ENCODE assay signal across 10 cellular contexts in the genomic region with DNA sequence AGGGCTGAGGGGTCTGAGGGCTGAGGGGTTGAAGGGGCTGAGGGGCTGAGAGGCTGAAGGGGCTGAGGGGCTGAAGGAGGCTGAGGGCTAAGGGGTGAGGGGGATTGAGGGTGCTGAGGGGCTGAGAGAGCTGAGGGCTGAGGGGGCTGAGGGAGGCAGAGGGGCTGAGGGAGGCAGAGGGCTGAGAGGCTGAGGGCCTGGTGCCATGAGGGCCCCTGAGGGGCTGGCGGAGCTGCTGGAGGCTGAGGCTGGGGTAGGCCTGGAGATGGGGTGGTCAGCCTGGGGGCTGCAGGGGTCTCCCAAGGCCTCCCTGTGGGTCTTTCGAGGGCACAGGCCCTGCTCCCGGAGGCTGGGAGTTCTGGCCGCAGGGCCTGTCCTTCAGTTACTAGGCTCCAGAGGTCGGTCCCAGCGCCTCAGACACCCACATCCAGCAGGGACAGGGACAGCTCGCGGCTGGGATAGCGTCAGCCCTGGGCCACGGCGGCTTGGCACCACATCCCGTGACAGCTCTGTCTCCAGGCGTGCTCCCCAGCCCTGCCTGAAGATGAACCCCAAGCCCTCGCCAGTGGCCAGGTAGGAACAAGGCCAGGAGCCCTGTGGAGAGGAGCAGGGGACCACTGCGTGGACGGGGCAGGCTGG. TPM values are rescaled to one million over a fixed set of nuclear protein-coding genes. Genes with fewer than 3 reads are reported as not detected.
DNase-seq lines count a peak whose midpoint lies in the region; ATAC-seq, FAIRE-seq and TF ChIP-seq lines count a peak whose summit lies in the region.
"Had no signal": no experiment of that assay in that cellular context is flagged by ENCODE, and none has a peak within 500 bp of the region (broad histone marks: within the 10 kb centered on the region; RNA-seq: fewer than 3 reads in every experiment).

No MANE protein-coding gene starts in this region.

- H3K36me3 ChIP-seq in H7 (replicated peaks; ENCODE audit: control insufficient read depth, insufficient read depth, low read length): no peaks in the 10 kb centered on the region
- H3K36me3 ChIP-seq in H1 (ENCODE audit: control insufficient read depth in 2 of 4, insufficient read depth in 4 of 4, low read length in 3 of 4): no peaks in the 10 kb centered on the region
- no peaks in the 10 kb centered on the region for H3K36me3 ChIP-seq in parathyroid adenoma (ENCODE audit: control insufficient read depth, insufficient read depth, low read length)

- BruUV-seq in Calu3 (replicated peaks; lab: Mats Ljungman, UMichigan): no TSS peak

- H4K91ac ChIP-seq in H1 (replicated peaks; ENCODE audit: insufficient read length, low read length): no peak overlapping the region

- no peak for TF ChIP-seq POLR2A in H1 (IDR thresholded peaks at IDR 0.05; ENCODE audit: control extremely low read depth in 1 of 2, low read depth in 2 of 2, low read length in 2 of 2)

- no peaks in the 10 kb centered on the region for H4K20me1 ChIP-seq in H1 (replicated peaks in 1 of 2; ENCODE audit: control insufficient read depth in 1 of 2, insufficient read depth in 2 of 2, low read length in 2 of 2)

- H2BK12ac ChIP-seq in H1 (ENCODE audit: low read depth, low read length): peak overlapping the region; percentile 29; the same call in 1 of the 2 replicates

- POLR2A ChIA-PET in H1 (lab: Charles Lee; ENCODE audit: partially characterized antibody): interaction anchor here (0.6 to 17.9 kb wide), 7 partner anchors 11 to 113 kb away, joined by 3 to 327 read pairs (median 4); a partner anchor contains a TSS

- H3K9ac ChIP-seq in H1 (replicated peaks in 1 of 4; ENCODE audit: extremely low read depth in 1 of 4, low read depth in 3 of 4, low read length in 3 of 4) (peak overlapping the region in 1 of 4 experiments; percentile 29; a peak in 2 of 7 replicates), parathyroid adenoma (no peak overlapping the region)

- H2BK120ac ChIP-seq in H1 (replicated peaks; ENCODE audit: low read depth, low read length): no peak overlapping the region

- no peak overlapping the region for H3K14ac ChIP-seq in H1 (ENCODE audit: insufficient read length)

- no peak for TF ChIP-seq EP300 in H1 (IDR thresholded peaks at IDR 0.05; ENCODE audit: borderline replicate concordance in 1 of 2, low read depth in 2 of 2, low read length in 2 of 2)

- no peaks in the 10 kb centered on the region for H3K79me1 ChIP-seq in H1 (ENCODE audit: low read depth, low read length)

- no peak for FAIRE-seq in H1 (lab: Jason Lieb, UNC)

- DNase-seq in Calu3 (no peak), H7 (peak; percentile 80), H1 (ENCODE audit: low read depth in 1 of 2, low spot score in 2 of 2) (no peak), NCI-H2196 (lab: John Stamatoyannopoulos, UW; ENCODE audit: unreplicated experiment) (no peak), NCI-H1417 (lab: John Stamatoyannopoulos, UW) (no peak), NCI-H524 treated with DMSO at 0.1 percent for 48 hours (lab: John Stamatoyannopoulos, UW) (no peak)
- DNase-seq: DMS153, PC-9 had no signal

- H2AFZ ChIP-seq in H1 (ENCODE audit: low read length) (peak overlapping the region; percentile 12; the same call in 1 of the 2 replicates), parathyroid adenoma (peak overlapping the region; percentile 98)
- H2AFZ ChIP-seq: PC-9 had no signal

- 0 out of 2 replicates have a peak overlapping the region, but pooled peaks have one; percentile 16 for H2BK15ac ChIP-seq in H1 (ENCODE audit: low read length)

- 71% methylated on average over 13 of the region's 16 CpGs; no CpG with 5 or more reads in 1 of the 2 experiments for WGBS in H1 (ENCODE audit: extremely low coverage in 1 of 2, insufficient coverage in 1 of 2, insufficient read length in 1 of 2, insufficient replicate concordance in 2 of 2, low coverage in 1 of 2, low lambda C conversion rate in 2 of 2, missing lambda C conversion rate in 1 of 2), 2 experiments

- CTCF ChIA-PET in Calu3 (lab: Charles Lee) (interaction anchor here (0.7 to 1.3 kb wide), 4 partner anchors 11 to 1092 kb away, joined by 4 to 6 read pairs (median 4); no protein-coding TSS in a partner anchor), H1 (lab: Charles Lee; ENCODE audit: partially characterized antibody) (interaction anchor here (0.5 to 2.3 kb wide), 7 partner anchors 10 to 136 kb away, joined by 3 to 10 read pairs (median 4); a partner anchor contains a TSS)

- H2AK5ac ChIP-seq in H1 (ENCODE audit: low read depth, low read length): no peak overlapping the region

- no peak overlapping the region for H3K27ac Mint-ChIP-seq in Calu3 (ENCODE audit: unreplicated experiment)

- no peaks in the 10 kb centered on the region for H3K9me3 Mint-ChIP-seq in Calu3 (ENCODE audit: low read depth, unreplicated experiment)

- H3K4me1 Mint-ChIP-seq in Calu3 (ENCODE audit: low read depth, unreplicated experiment): no peaks in the 10 kb centered on the region

- intact Hi-C loops in Calu3 (cut with micrococcal nuclease; ENCODE audit: unreplicated experiment): no loop called here

- H3K4me3 Mint-ChIP-seq in Calu3 (ENCODE audit: low read depth, unreplicated experiment): peak overlapping the region; percentile 68

- no peak overlapping the region for H3K56ac ChIP-seq in H1 (replicated peaks; ENCODE audit: insufficient read length, low read depth, low read length)

- peak overlapping the region; percentile 95; the same call in 1 of the 2 replicates for H4K8ac ChIP-seq in H1 (ENCODE audit: extremely low read depth, insufficient read depth, low read length)

- peaks cover 19% of the 10 kb centered on the region for H3K27me3 ChIP-seq in H7 (ENCODE audit: control insufficient read depth, insufficient read depth, low read length)
- peaks cover 10 to 40% (median 23%) of the 10 kb centered on the region in 4 experiments; a peak in 6 of 7 replicates for H3K27me3 ChIP-seq in H1 (replicated peaks in 1 of 4; ENCODE audit: control insufficient read depth in 3 of 4, extremely low read depth in 1 of 4, insufficient read depth in 3 of 4, low read length in 3 of 4)
- H3K27me3 ChIP-seq in parathyroid adenoma (ENCODE audit: control insufficient read depth, insufficient read depth, low read length): no peaks in the 10 kb centered on the region

- H3K9me3 ChIP-seq in H1 (ENCODE audit: insufficient read depth in 2 of 2, low read depth in 1 of 2, low read length in 1 of 2) (no peaks in the 10 kb centered on the region), parathyroid adenoma (ENCODE audit: control insufficient read depth, low read length) (no peaks in the 10 kb centered on the region)

- H3K18ac ChIP-seq in H1 (ENCODE audit: extremely low read depth, low read length): no peak overlapping the region

- no peak overlapping the region for H4K5ac ChIP-seq in H1 (ENCODE audit: insufficient read length, low read depth, low read length)

- no peak for ATAC-seq in GM21381 (IDR thresholded peaks at IDR 0.05; ENCODE audit: unreplicated experiment)

- no peak overlapping the region for H2BK20ac ChIP-seq in H1 (ENCODE audit: low read length)

- no peak for TF ChIP-seq RAD21 in H1 (IDR thresholded peaks at IDR 0.05 in 1 of 2, conservative IDR thresholded peaks at IDR 0.05 in 1 of 2; ENCODE audit: low read depth in 2 of 2, low read length in 2 of 2)

- H3K4me3 ChIP-seq in H7 (ENCODE audit: insufficient read depth, low read depth, low read length) (no peak overlapping the region; the same call in 1 of the 2 replicates), H1 (ENCODE audit: extremely low read depth in 1 of 4, insufficient read depth in 2 of 4, low read depth in 3 of 4, low read length in 4 of 4) (peak overlapping the region in 3 of 4 experiments; percentile 30 to 58 (median 47); a peak in 6 of 8 replicates), parathyroid adenoma (ENCODE audit: low read depth, low read length) (no peak overlapping the region)
- H3K4me3 ChIP-seq: PC-9 had no signal

- no peak overlapping the region for H3K23ac ChIP-seq in H1 (ENCODE audit: insufficient read length)

- peaks cover 5% of the 10 kb centered on the region; the same call in 1 of the 2 replicates for H3K23me2 ChIP-seq in H1 (ENCODE audit: low read depth, low read length)

- TF ChIP-seq CTCF in Calu3 (IDR thresholded peaks at IDR 0.05; ENCODE audit: unreplicated experiment) (no peak), H1 (IDR thresholded peaks at IDR 0.05; ENCODE audit: control extremely low read depth in 1 of 3, insufficient read depth in 1 of 3, low read depth in 1 of 3, low read length in 3 of 3) (no peak), parathyroid adenoma (IDR thresholded peaks at IDR 0.05) (no peak)

- H3K4me1 ChIP-seq in H1 (replicated peaks in 1 of 4; ENCODE audit: control insufficient read depth in 3 of 4, insufficient read depth in 4 of 4, low read length in 3 of 4) (peaks cover 0 to 11% (median 4%) of the 10 kb centered on the region in 4 experiments; a peak in 4 of 7 replicates), parathyroid adenoma (peaks cover 6% of the 10 kb centered on the region)

- no peak overlapping the region for H2BK5ac ChIP-seq in H1 (ENCODE audit: low read depth, low read length)

- H3K4me2 ChIP-seq in H1 (ENCODE audit: insufficient read depth in 1 of 2, low read depth in 2 of 2, low read length in 2 of 2) (peak overlapping the region; percentile 46 to 76), parathyroid adenoma (ENCODE audit: low read length) (peak overlapping the region; percentile 86)
- H3K4me2 ChIP-seq: PC-9 had no signal

- H3K36me3 Mint-ChIP-seq in Calu3 (ENCODE audit: insufficient read depth, unreplicated experiment): no peaks in the 10 kb centered on the region

- H3K79me2 ChIP-seq in H1 (ENCODE audit: control insufficient read depth in 1 of 2, insufficient read depth in 2 of 2, low read length in 2 of 2) (no peaks in the 10 kb centered on the region), parathyroid adenoma (no peaks in the 10 kb centered on the region)

- no peak overlapping the region for H3K4ac ChIP-seq in H1 (replicated peaks; ENCODE audit: insufficient read length, low read depth, low read length)

- no peak overlapping the region for H3K27ac ChIP-seq in H1 (ENCODE audit: low read depth, low read length)
- H3K27ac ChIP-seq in parathyroid adenoma: no peak overlapping the region
- H3K27ac ChIP-seq: PC-9 had no signal

- H3K27me3 Mint-ChIP-seq in Calu3 (ENCODE audit: unreplicated experiment): peaks cover 22% of the 10 kb centered on the region

RNA-seq across cellular contexts. Expression of a gene that starts 16.9 kb away (rescaled TPM):
- 0.33 and 0.39 TPM in 2 replicates for total RNA-seq in Calu3 (2022)
- not detected in 2 replicates for total RNA-seq in H7 (2014; rRNA removed; shearing (Covaris generic))
- total RNA-seq in H1 (2021; fragmentation: NEBNext Ultra II Directional; extraction: Animal tissue kit (Norgen Biotek cat#: 25700)): 0.11 and 0.19 TPM in 2 replicates
- 0.08 and 0.11 TPM in 2 replicates for polyA plus RNA-seq in H1 (2011; rRNA removed)
- 0.12 TPM for polyA plus RNA-seq in H1 (2011; cell fraction: cytosol; rRNA removed)
- polyA plus RNA-seq in H1 (2011; cell fraction: nucleus; rRNA removed): 0.50 TPM
- 0.08 to 0.15 TPM (median 0.11 TPM) in 3 of 4 replicates, not detected in the other for polyA plus RNA-seq in H1 (2012, experiment 1 of 2)
- polyA plus RNA-seq in H1 (2012, experiment 2 of 2): not detected
- 0.04 TPM for polyA plus RNA-seq in H1 (2013, experiment 1 of 2)
- 0.04 TPM for polyA plus RNA-seq in H1 (2013, experiment 2 of 2)
- polyA minus RNA-seq in H1 (2011; rRNA and poly(A)+ RNA removed): 0.20 and 0.54 TPM in 2 replicates
- 1.8 TPM for polyA minus RNA-seq in H1 (2011; cell fraction: cytosol; rRNA and poly(A)+ RNA removed)
- polyA minus RNA-seq in H1 (2011; cell fraction: nucleus; rRNA and poly(A)+ RNA removed): 1.9 TPM

RNA-seq across cellular contexts. Expression of a gene that starts 38.0 kb away (rescaled TPM):
- 59.8 and 62.9 TPM in 2 replicates for total RNA-seq in Calu3 (2022)
- 42.4 and 43.9 TPM in 2 replicates for total RNA-seq in H7 (2014; rRNA removed; shearing (Covaris generic))
- total RNA-seq in H1 (2021; fragmentation: NEBNext Ultra II Directional; extraction: Animal tissue kit (Norgen Biotek cat#: 25700)): 31.3 and 31.6 TPM in 2 replicates
- 41.2 and 54.8 TPM in 2 replicates for polyA plus RNA-seq in H1 (2011; rRNA removed)
- polyA plus RNA-seq in H1 (2011; cell fraction: cytosol; rRNA removed): 40.7 TPM
- 51.2 TPM for polyA plus RNA-seq in H1 (2011; cell fraction: nucleus; rRNA removed)
- 21.6 to 34.6 TPM (median 32.5 TPM) in 4 replicates for polyA plus RNA-seq in H1 (2012, experiment 1 of 2)
- 28.2 TPM for polyA plus RNA-seq in H1 (2012, experiment 2 of 2)
- 20.3 TPM for polyA plus RNA-seq in H1 (2013, experiment 1 of 2)
- polyA plus RNA-seq in H1 (2013, experiment 2 of 2): 19.7 TPM
- 26.9 and 30.1 TPM in 2 replicates for polyA minus RNA-seq in H1 (2011; rRNA and poly(A)+ RNA removed)
- polyA minus RNA-seq in H1 (2011; cell fraction: cytosol; rRNA and poly(A)+ RNA removed): 18.4 TPM
- polyA minus RNA-seq in H1 (2011; cell fraction: nucleus; rRNA and poly(A)+ RNA removed): 19.1 TPM

Comparison
In these comparisons a context has a peak if more than half of its experiments do, and no peak if none do; other contexts are left out.
1. H3K4me3 ChIP-seq: peak in H1 (3 of 4); none in H7 (single experiment) and parathyroid adenoma (single experiment).